ENCODE assay signal across 8 cellular contexts in genomic region chr14:59301354-59301753, GRCh38.
DNase-seq lines count a peak whose midpoint lies in the region; ATAC-seq and TF ChIP-seq lines count a peak whose summit lies in the region.

No MANE protein-coding gene starts in this region.

- peaks cover 0 to 3% of the 10 kb centered on the region in 2 donors for H3K36me3 Mint-ChIP-seq in stimulated activated naive B cell treated with anti-CD40 and anti-IgM and Interleukin-4, amounts not matched to agents 10 μg/mL and 1 μg/mL and 100 μg/mL, for 72 hours
- H3K36me3 Mint-ChIP-seq in nephron progenitor cell (ENCODE audit: low read depth) = no peaks in the 10 kb centered on the region

- peak overlapping the region; percentile 28 for H3K27ac Mint-ChIP-seq in stimulated activated naive B cell treated with anti-CD40 and anti-IgM and Interleukin-4, amounts not matched to agents 10 μg/mL and 1 μg/mL and 100 μg/mL, for 72 hours
- H3K27ac Mint-ChIP-seq in nephron progenitor cell = no peak overlapping the region

- peak overlapping the region in 1 of 2 donors; percentile 18 for H3K4me3 Mint-ChIP-seq in stimulated activated naive B cell treated with anti-CD40 and anti-IgM and Interleukin-4, amounts not matched to agents 10 μg/mL and 1 μg/mL and 100 μg/mL, for 72 hours
- no peak overlapping the region for H3K4me3 Mint-ChIP-seq in nephron progenitor cell

- H3K36me3 ChIP-seq in left ventricle myocardium inferior = no peaks in the 10 kb centered on the region

- 66% methylated on average over 6 of the region's 6 CpGs for WGBS in right cardiac atrium

- TF ChIP-seq CTCF in left ventricle myocardium inferior (IDR thresholded peaks at IDR 0.05; ENCODE audit: borderline replicate concordance) (no peak), nephron progenitor cell (IDR thresholded peaks at IDR 0.05) (no peak)

- peaks cover 25 to 50% of the 10 kb centered on the region in 2 donors for H3K4me1 Mint-ChIP-seq in stimulated activated naive B cell treated with anti-CD40 and anti-IgM and Interleukin-4, amounts not matched to agents 10 μg/mL and 1 μg/mL and 100 μg/mL, for 72 hours
- peaks cover 13% of the 10 kb centered on the region for H3K4me1 Mint-ChIP-seq in nephron progenitor cell

- H3K27ac ChIP-seq in left ventricle myocardium inferior (replicated peaks) (peak overlapping the region; percentile 23), right cardiac atrium (ENCODE audit: low read length) (no peak overlapping the region)

- H3K4me3 ChIP-seq in left ventricle myocardium inferior = no peak overlapping the region
- no peak overlapping the region for H3K4me3 ChIP-seq in right cardiac atrium (ENCODE audit: low read length)

- DNase-seq in left ventricle myocardium inferior (no peak), right cardiac atrium (no peak), SHP77 (lab: John Stamatoyannopoulos, UW) (peak; percentile 71 to 80), nephron progenitor cell (no peak), GOT3 (lab: John Stamatoyannopoulos, UW) (no peak), NCI-H1092 (lab: John Stamatoyannopoulos, UW) (no peak)
- peak; percentile 22 for DNase-seq in stimulated activated naive B cell treated with anti-CD40 and anti-IgM and Interleukin-4, amounts not matched to agents 10 μg/mL and 1 μg/mL and 100 μg/mL, for 72 hours

- intact Hi-C loops in left ventricle myocardium inferior (cut with micrococcal nuclease) = no loop called here
- intact Hi-C loops in right cardiac atrium (cut with DNase I) = no loop called here

- H3K9me3 ChIP-seq in left ventricle myocardium inferior (replicated peaks) (no peaks in the 10 kb centered on the region), right cardiac atrium (ENCODE audit: control insufficient read depth, low read length) (no peaks in the 10 kb centered on the region)

- no peaks in the 10 kb centered on the region for H3K9me3 Mint-ChIP-seq in stimulated activated naive B cell treated with anti-CD40 and anti-IgM and Interleukin-4, amounts not matched to agents 10 μg/mL and 1 μg/mL and 100 μg/mL, for 72 hours
- no peaks in the 10 kb centered on the region for H3K9me3 Mint-ChIP-seq in nephron progenitor cell

- ATAC-seq in right cardiac atrium (no peak), HG03045 (IDR thresholded peaks at IDR 0.05; ENCODE audit: unreplicated experiment) (peak; percentile 87)
- peak; percentile 91 to 93 for ATAC-seq in stimulated activated naive B cell treated with anti-CD40 and anti-IgM and Interleukin-4, amounts not matched to agents 10 μg/mL and 1 μg/mL and 100 μg/mL, for 72 hours (replicated peaks)

- H3K27me3 ChIP-seq in left ventricle myocardium inferior (ENCODE audit: low read depth) (no peaks in the 10 kb centered on the region), right cardiac atrium (ENCODE audit: control insufficient read depth, insufficient read depth) (no peaks in the 10 kb centered on the region)

- H3K27me3 Mint-ChIP-seq in stimulated activated naive B cell treated with anti-CD40 and anti-IgM and Interleukin-4, amounts not matched to agents 10 μg/mL and 1 μg/mL and 100 μg/mL, for 72 hours = no peaks in the 10 kb centered on the region
- H3K27me3 Mint-ChIP-seq in nephron progenitor cell (ENCODE audit: low read depth, poor library complexity) = no peaks in the 10 kb centered on the region

- H3K4me1 ChIP-seq in left ventricle myocardium inferior (peaks cover 93% of the 10 kb centered on the region), right cardiac atrium (ENCODE audit: control insufficient read depth, insufficient read depth, low read length) (peaks cover 14% of the 10 kb centered on the region)

Comparison
In these comparisons a context has a peak if more than half of its experiments do, and no peak if none do; other contexts are left out.
1. DNase-seq: peak in SHP77 (2 of 2) and stimulated activated naive B cell treated with anti-CD40 and anti-IgM and Interleukin-4, amounts not matched to agents 10 μg/mL and 1 μg/mL and 100 μg/mL, for 72 hours (single experiment); none in left ventricle myocardium inferior (single experiment), right cardiac atrium (0 of 3), nephron progenitor cell (single experiment), GOT3 (single experiment) and NCI-H1092 (single experiment).
2. ATAC-seq: peak in HG03045 (single experiment) and stimulated activated naive B cell treated with anti-CD40 and anti-IgM and Interleukin-4, amounts not matched to agents 10 μg/mL and 1 μg/mL and 100 μg/mL, for 72 hours (2 of 2); none in right cardiac atrium (0 of 2).